22 cellular contexts compared by ENCODE assay signal in the genomic region with DNA sequence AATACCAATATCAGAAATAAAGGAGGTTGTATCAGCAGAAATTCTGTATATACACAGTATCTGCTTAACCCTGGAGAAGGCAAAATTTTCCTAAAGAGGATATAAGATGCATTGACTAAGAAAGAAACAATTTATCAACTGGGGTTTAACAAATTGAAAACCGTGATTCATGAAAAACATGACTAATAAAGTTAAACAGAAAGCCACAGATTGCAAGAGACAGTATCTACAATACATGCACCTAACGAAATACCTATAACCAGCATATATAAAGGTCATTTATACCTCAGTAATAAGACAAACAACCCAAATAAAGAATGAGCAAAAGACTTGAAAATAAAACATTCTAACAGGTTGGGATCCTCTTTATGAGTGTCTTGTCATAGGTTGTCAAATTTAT.
DNase-seq lines count a peak whose midpoint lies in the region; ATAC-seq, FAIRE-seq and TF ChIP-seq lines count a peak whose summit lies in the region.
"Had no signal": no experiment of that assay in that cellular context is flagged by ENCODE, and none has a peak within 500 bp of the region (broad histone marks: within the 10 kb centered on the region; RNA-seq: fewer than 3 reads in every experiment).

No MANE protein-coding gene starts in this region.

- no peak for DNase-seq in activated CD4-positive, alpha-beta T cell treated with anti-CD3 and anti-CD28 coated beads for 36 hours
- no peak for DNase-seq in activated CD4-positive, alpha-beta T cell treated with anti-CD3 and anti-CD28 coated beads for 48 hours
- DNase-seq in RCC 7860 (ENCODE audit: low spot score) (peak; percentile 21), epithelial cell of esophagus (ENCODE audit: low read depth) (peak; percentile 53), substantia nigra (lab: John Stamatoyannopoulos, UW) (no peak), COR-L47 (lab: John Stamatoyannopoulos, UW) (no peak)
- DNase-seq: BE2C; CD4-positive, CD25-positive, alpha-beta regulatory T cell; DMS153; GF-D8; IMR-90; MM.1S; NCI-H1092; NCI-H1436 treated with DMSO at 0.1 percent for 48 hours; NCI-H2029; NCI-H2171 treated with DMSO at 0.1 percent for 48 hours; NCI-H446; SJCRH30 had no signal

- H3K27ac Mint-ChIP-seq in activated CD4-positive, alpha-beta T cell treated with anti-CD3 and anti-CD28 coated beads for 36 hours, result no peak overlapping the region
- H3K27ac Mint-ChIP-seq: CD4-positive, CD25-positive, alpha-beta regulatory T cell had no signal

- peak; percentile 56 for FAIRE-seq in RCC 7860 (lab: Jason Lieb, UNC)
- FAIRE-seq: H54, HTR-8/SVneo had no signal

- H3K27me3 Mint-ChIP-seq in activated CD4-positive, alpha-beta T cell treated with anti-CD3 and anti-CD28 coated beads for 36 hours, result no peaks in the 10 kb centered on the region
- H3K27me3 Mint-ChIP-seq: CD4-positive, CD25-positive, alpha-beta regulatory T cell had no signal

- H3K9me3 Mint-ChIP-seq in activated CD4-positive, alpha-beta T cell treated with anti-CD3 and anti-CD28 coated beads for 36 hours (ENCODE audit: low read depth), result no peaks in the 10 kb centered on the region

- H3K4me3 ChIP-seq in epithelial cell of esophagus (ENCODE audit: low read length), result no peak overlapping the region
- H3K4me3 ChIP-seq: SJCRH30 had no signal

- no peaks in the 10 kb centered on the region for H3K4me1 Mint-ChIP-seq in activated CD4-positive, alpha-beta T cell treated with anti-CD3 and anti-CD28 coated beads for 36 hours
- H3K4me1 Mint-ChIP-seq: CD4-positive, CD25-positive, alpha-beta regulatory T cell had no signal

- ATAC-seq in activated CD4-positive, alpha-beta T cell treated with anti-CD3 and anti-CD28 coated beads for 36 hours, result peak; percentile 39
- no peak for ATAC-seq in GM19467 (IDR thresholded peaks at IDR 0.05; ENCODE audit: unreplicated experiment)
- ATAC-seq in GM18519 (IDR thresholded peaks at IDR 0.05; ENCODE audit: low FRiP score, unreplicated experiment), result no peak

- H3K27ac ChIP-seq in substantia nigra (ENCODE audit: low read depth, low read length, poor library complexity, severe bottlenecking), result no peak overlapping the region
- H3K27ac ChIP-seq: SJCRH30 had no signal

- intact Hi-C loops in activated CD4-positive, alpha-beta T cell treated with anti-CD3 and anti-CD28 coated beads for 36 hours (cut with DNase I, micrococcal nuclease), result no loop called here

- H3K36me3 Mint-ChIP-seq in activated CD4-positive, alpha-beta T cell treated with anti-CD3 and anti-CD28 coated beads for 36 hours (ENCODE audit: low read depth), result no peaks in the 10 kb centered on the region
- H3K36me3 Mint-ChIP-seq: CD4-positive, CD25-positive, alpha-beta regulatory T cell had no signal

- no peak for TF ChIP-seq CTCF in epithelial cell of esophagus (IDR thresholded peaks at IDR 0.05; ENCODE audit: insufficient read depth, low read depth, low read length, missing control alignments)

- CTCF ChIA-PET in activated CD4-positive, alpha-beta T cell treated with anti-CD3 and anti-CD28 coated beads for 36 hours (lab: Charles Lee), result no interaction called here

- H3K4me3 Mint-ChIP-seq in activated CD4-positive, alpha-beta T cell treated with anti-CD3 and anti-CD28 coated beads for 36 hours, result no peak overlapping the region
- H3K4me3 Mint-ChIP-seq: CD4-positive, CD25-positive, alpha-beta regulatory T cell had no signal

- POLR2A ChIA-PET in activated CD4-positive, alpha-beta T cell treated with anti-CD3 and anti-CD28 coated beads for 36 hours (lab: Charles Lee), result no interaction called here

Comparison
In these comparisons a context has a peak if more than half of its experiments do, and no peak if none do; other contexts are left out.
1. DNase-seq: peak in RCC 7860 (single experiment) and epithelial cell of esophagus (single experiment); none in activated CD4-positive, alpha-beta T cell treated with anti-CD3 and anti-CD28 coated beads for 36 hours (single experiment), activated CD4-positive, alpha-beta T cell treated with anti-CD3 and anti-CD28 coated beads for 48 hours (single experiment), substantia nigra (0 of 49) and COR-L47 (single experiment).